Comparison of ENCODE assay signal across 2 cellular contexts in the genomic region with DNA sequence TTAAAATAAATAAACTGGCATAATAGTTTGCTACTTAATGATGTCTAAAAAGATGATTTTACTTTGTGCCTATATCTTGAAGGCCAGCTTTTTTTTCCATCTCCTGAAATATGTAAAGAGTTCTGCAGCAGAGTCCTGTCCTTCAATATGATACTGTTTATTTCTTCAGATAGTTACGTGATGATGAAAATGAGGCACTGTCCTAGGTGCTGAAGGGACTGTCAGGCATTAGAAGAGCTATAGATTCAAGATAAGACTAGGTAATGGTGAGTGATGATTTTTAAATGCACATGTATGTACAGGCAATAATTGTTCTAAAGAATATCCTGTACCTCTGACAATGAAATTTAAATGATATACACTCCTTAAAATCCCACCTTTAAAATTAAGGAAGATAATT.
TF ChIP-seq lines count a peak whose summit lies in the region.

No MANE protein-coding gene starts in this region.

TF ChIP-seq in IMR-90, 13 proteins besides CTCF, POLR2A, EP300 and RAD21:
- no peak for TF ChIP-seq CEBPB (IDR thresholded peaks at IDR 0.05; ENCODE audit: low read depth, low read length)
- no peak for TF ChIP-seq CHD1 (IDR thresholded peaks at IDR 0.05; ENCODE audit: low read depth, low read length)
- TF ChIP-seq, protein P1, sequence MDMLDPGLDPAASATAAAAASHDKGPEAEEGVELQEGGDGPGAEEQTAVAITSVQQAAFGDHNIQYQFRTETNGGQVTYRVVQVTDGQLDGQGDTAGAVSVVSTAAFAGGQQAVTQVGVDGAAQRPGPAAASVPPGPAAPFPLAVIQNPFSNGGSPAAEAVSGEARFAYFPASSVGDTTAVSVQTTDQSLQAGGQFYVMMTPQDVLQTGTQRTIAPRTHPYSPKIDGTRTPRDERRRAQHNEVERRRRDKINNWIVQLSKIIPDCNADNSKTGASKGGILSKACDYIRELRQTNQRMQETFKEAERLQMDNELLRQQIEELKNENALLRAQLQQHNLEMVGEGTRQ (IDR thresholded peaks at IDR 0.05; ENCODE audit: low read depth, low read length), result no peak
- no peak for TF ChIP-seq NFE2L2 (IDR thresholded peaks at IDR 0.05; ENCODE audit: low read depth, low read length)
- no peak for TF ChIP-seq RFX5 (IDR thresholded peaks at IDR 0.05; ENCODE audit: low read depth, low read length)
- no peak for TF ChIP-seq MAFK (IDR thresholded peaks at IDR 0.05; ENCODE audit: low read depth, low read length)
- TF ChIP-seq MAZ (IDR thresholded peaks at IDR 0.05; ENCODE audit: borderline replicate concordance, low read depth, low read length), result no peak
- TF ChIP-seq SMC3 (IDR thresholded peaks at IDR 0.05; ENCODE audit: low read depth, low read length), result no peak
- no peak for TF ChIP-seq FOS (IDR thresholded peaks at IDR 0.05; ENCODE audit: low read depth, low read length)
- TF ChIP-seq, protein P2, sequence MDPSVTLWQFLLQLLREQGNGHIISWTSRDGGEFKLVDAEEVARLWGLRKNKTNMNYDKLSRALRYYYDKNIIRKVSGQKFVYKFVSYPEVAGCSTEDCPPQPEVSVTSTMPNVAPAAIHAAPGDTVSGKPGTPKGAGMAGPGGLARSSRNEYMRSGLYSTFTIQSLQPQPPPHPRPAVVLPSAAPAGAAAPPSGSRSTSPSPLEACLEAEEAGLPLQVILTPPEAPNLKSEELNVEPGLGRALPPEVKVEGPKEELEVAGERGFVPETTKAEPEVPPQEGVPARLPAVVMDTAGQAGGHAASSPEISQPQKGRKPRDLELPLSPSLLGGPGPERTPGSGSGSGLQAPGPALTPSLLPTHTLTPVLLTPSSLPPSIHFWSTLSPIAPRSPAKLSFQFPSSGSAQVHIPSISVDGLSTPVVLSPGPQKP (IDR thresholded peaks at IDR 0.05; ENCODE audit: borderline replicate concordance, low read depth, low read length), result no peak
- no peak for TF ChIP-seq MXI1 (IDR thresholded peaks at IDR 0.05; ENCODE audit: borderline replicate concordance, low read depth, low read length)
- TF ChIP-seq RCOR1 (IDR thresholded peaks at IDR 0.05; ENCODE audit: insufficient replicate concordance, low read length), result no peak
- no peak for TF ChIP-seq BHLHE40 (IDR thresholded peaks at IDR 0.05; ENCODE audit: low read depth, low read length)
TF ChIP-seq in IMR-90: peak in this region for 0.

TF ChIP-seq in SK-N-SH, 30 proteins besides CTCF, POLR2A, EP300 and RAD21 (continued from another document):
- TF ChIP-seq, protein P3, sequence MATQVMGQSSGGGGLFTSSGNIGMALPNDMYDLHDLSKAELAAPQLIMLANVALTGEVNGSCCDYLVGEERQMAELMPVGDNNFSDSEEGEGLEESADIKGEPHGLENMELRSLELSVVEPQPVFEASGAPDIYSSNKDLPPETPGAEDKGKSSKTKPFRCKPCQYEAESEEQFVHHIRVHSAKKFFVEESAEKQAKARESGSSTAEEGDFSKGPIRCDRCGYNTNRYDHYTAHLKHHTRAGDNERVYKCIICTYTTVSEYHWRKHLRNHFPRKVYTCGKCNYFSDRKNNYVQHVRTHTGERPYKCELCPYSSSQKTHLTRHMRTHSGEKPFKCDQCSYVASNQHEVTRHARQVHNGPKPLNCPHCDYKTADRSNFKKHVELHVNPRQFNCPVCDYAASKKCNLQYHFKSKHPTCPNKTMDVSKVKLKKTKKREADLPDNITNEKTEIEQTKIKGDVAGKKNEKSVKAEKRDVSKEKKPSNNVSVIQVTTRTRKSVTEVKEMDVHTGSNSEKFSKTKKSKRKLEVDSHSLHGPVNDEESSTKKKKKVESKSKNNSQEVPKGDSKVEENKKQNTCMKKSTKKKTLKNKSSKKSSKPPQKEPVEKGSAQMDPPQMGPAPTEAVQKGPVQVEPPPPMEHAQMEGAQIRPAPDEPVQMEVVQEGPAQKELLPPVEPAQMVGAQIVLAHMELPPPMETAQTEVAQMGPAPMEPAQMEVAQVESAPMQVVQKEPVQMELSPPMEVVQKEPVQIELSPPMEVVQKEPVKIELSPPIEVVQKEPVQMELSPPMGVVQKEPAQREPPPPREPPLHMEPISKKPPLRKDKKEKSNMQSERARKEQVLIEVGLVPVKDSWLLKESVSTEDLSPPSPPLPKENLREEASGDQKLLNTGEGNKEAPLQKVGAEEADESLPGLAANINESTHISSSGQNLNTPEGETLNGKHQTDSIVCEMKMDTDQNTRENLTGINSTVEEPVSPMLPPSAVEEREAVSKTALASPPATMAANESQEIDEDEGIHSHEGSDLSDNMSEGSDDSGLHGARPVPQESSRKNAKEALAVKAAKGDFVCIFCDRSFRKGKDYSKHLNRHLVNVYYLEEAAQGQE (IDR thresholded peaks at IDR 0.05; ENCODE audit: low read depth, low read length), result peak; percentile 90
TF ChIP-seq in SK-N-SH: peak in this region for 1.
